9 cellular contexts compared by ENCODE assay signal in genomic region chr17:50533720-50534148, GRCh38. TPM values are rescaled to one million over a fixed set of nuclear protein-coding genes. Genes with fewer than 3 reads are reported as not detected.
DNase-seq lines count a peak whose midpoint lies in the region; ATAC-seq and TF ChIP-seq lines count a peak whose summit lies in the region.
"Had no signal": no experiment of that assay in that cellular context is flagged by ENCODE, and none has a peak within 500 bp of the region (broad histone marks: within the 10 kb centered on the region; RNA-seq: fewer than 3 reads in every experiment).

No MANE protein-coding gene starts in this region.

- no peaks in the 10 kb centered on the region for H3K9me3 Mint-ChIP-seq in activated naive CD8-positive, alpha-beta T cell (ENCODE audit: low read depth)
- no peaks in the 10 kb centered on the region for H3K9me3 Mint-ChIP-seq in activated naive CD8-positive, alpha-beta T cell treated with anti-CD3 and anti-CD28 coated beads, Interleukin-2, amount 50 U/mL, for 24 hours
- no peaks in the 10 kb centered on the region for H3K9me3 Mint-ChIP-seq in brain
- H3K9me3 Mint-ChIP-seq: activated T-helper 2 cell treated with anti-CD3 and anti-CD28 coated beads, Interferon-gamma antibody, Interleukin-2, Interleukin-4, amounts not matched to agents 10 μg/mL and 5 μg/mL and 100 μg/mL, durations not matched to agents 14 hours and 24 hours and 36 hours had no signal

- ATAC-seq in activated naive CD8-positive, alpha-beta T cell treated with anti-CD3 and anti-CD28 coated beads, Interleukin-2, amount 50 U/mL, for 24 hours, result no peak
- no peak for ATAC-seq in HG02840 (IDR thresholded peaks at IDR 0.05; ENCODE audit: low FRiP score, unreplicated experiment)

- peaks cover 28% of the 10 kb centered on the region for H3K4me1 ChIP-seq in vagina

- H3K27me3 ChIP-seq in vagina, result peaks cover 14% of the 10 kb centered on the region

- no peaks in the 10 kb centered on the region for H3K9me3 ChIP-seq in vagina

- no peak for DNase-seq in activated naive CD8-positive, alpha-beta T cell treated with anti-CD3 and anti-CD28 coated beads, Interleukin-2, amount 50 U/mL, for 24 hours
- DNase-seq in left kidney (ENCODE audit: low read depth, low spot score) (peak; percentile 87), vagina (ENCODE audit: extremely low spot score in 2 of 2) (no peak), NCI-H1417 treated with DMSO at 0.1 percent for 48 hours (lab: John Stamatoyannopoulos, UW) (no peak), KG1 (lab: John Stamatoyannopoulos, UW) (no peak)

- H3K4me3 ChIP-seq in vagina, result peak overlapping the region; percentile 36 to 45

- H3K27ac Mint-ChIP-seq in activated naive CD8-positive, alpha-beta T cell, result no peak overlapping the region
- H3K27ac Mint-ChIP-seq in activated naive CD8-positive, alpha-beta T cell treated with anti-CD3 and anti-CD28 coated beads, Interleukin-2, amount 50 U/mL, for 24 hours, result no peak overlapping the region
- peak overlapping the region in 4 of 5 experiments; percentile 28 to 70 (median 57) for H3K27ac Mint-ChIP-seq in brain
- H3K27ac Mint-ChIP-seq: activated T-helper 2 cell treated with anti-CD3 and anti-CD28 coated beads, Interferon-gamma antibody, Interleukin-2, Interleukin-4, amounts not matched to agents 10 μg/mL and 5 μg/mL and 100 μg/mL, durations not matched to agents 14 hours and 24 hours and 36 hours had no signal

- no peak for TF ChIP-seq POLR2A in vagina (IDR thresholded peaks at IDR 0.05)

- peaks cover 23% of the 10 kb centered on the region for H3K4me1 Mint-ChIP-seq in activated naive CD8-positive, alpha-beta T cell (ENCODE audit: low read depth)
- peaks cover 13% of the 10 kb centered on the region for H3K4me1 Mint-ChIP-seq in activated naive CD8-positive, alpha-beta T cell treated with anti-CD3 and anti-CD28 coated beads, Interleukin-2, amount 50 U/mL, for 24 hours
- H3K4me1 Mint-ChIP-seq in brain, result peaks cover 34% of the 10 kb centered on the region

- peaks cover 0 to 9% of the 10 kb centered on the region in 2 donors for H3K36me3 ChIP-seq in vagina

- H3K27ac ChIP-seq in vagina, result peak overlapping the region; percentile 54

- no peak for TF ChIP-seq CTCF in brain (conservative IDR thresholded peaks at IDR 0.05)
- no peak for TF ChIP-seq CTCF in vagina (IDR thresholded peaks at IDR 0.05)

- peaks cover 32% of the 10 kb centered on the region for H3K27me3 Mint-ChIP-seq in activated naive CD8-positive, alpha-beta T cell
- peaks cover 53% of the 10 kb centered on the region for H3K27me3 Mint-ChIP-seq in activated naive CD8-positive, alpha-beta T cell treated with anti-CD3 and anti-CD28 coated beads, Interleukin-2, amount 50 U/mL, for 24 hours
- H3K27me3 Mint-ChIP-seq in brain, result peaks cover 46% of the 10 kb centered on the region

- intact Hi-C loops in vagina (cut with DNase I), result no loop called here

- H3K4me3 Mint-ChIP-seq in activated naive CD8-positive, alpha-beta T cell, result peak overlapping the region; percentile 61
- H3K4me3 Mint-ChIP-seq in activated naive CD8-positive, alpha-beta T cell treated with anti-CD3 and anti-CD28 coated beads, Interleukin-2, amount 50 U/mL, for 24 hours, result no peak overlapping the region
- peak overlapping the region; percentile 21 to 68 (median 52) for H3K4me3 Mint-ChIP-seq in brain

- H3K36me3 Mint-ChIP-seq in activated naive CD8-positive, alpha-beta T cell, result peaks cover 2% of the 10 kb centered on the region
- no peaks in the 10 kb centered on the region for H3K36me3 Mint-ChIP-seq in activated naive CD8-positive, alpha-beta T cell treated with anti-CD3 and anti-CD28 coated beads, Interleukin-2, amount 50 U/mL, for 24 hours (ENCODE audit: low read depth)
- no peaks in the 10 kb centered on the region for H3K36me3 Mint-ChIP-seq in brain

RNA-seq across cellular contexts. Expression of gene EPN3, which starts 1.2 kb away (rescaled TPM):
- polyA plus RNA-seq in brain (ENCODE audit: insufficient read depth, low read depth, low replicate concordance), result 2.1 TPM
- 21.9 TPM for total RNA-seq in vagina
- total RNA-seq: activated T-helper 2 cell treated with anti-CD3 and anti-CD28 coated beads, Interferon-gamma antibody, Interleukin-2, Interleukin-4, amounts not matched to agents 10 μg/mL and 5 μg/mL and 100 μg/mL, durations not matched to agents 14 hours and 24 hours and 36 hours had no signal

RNA-seq across cellular contexts. Expression of gene SPATA20, which starts 13.2 kb away (rescaled TPM):
- polyA plus RNA-seq in brain (ENCODE audit: insufficient read depth, low read depth, low replicate concordance), result 22.1 TPM
- 73.4 TPM for total RNA-seq in vagina

RNA-seq across cellular contexts. Expression of gene MYCBPAP, which starts 25.5 kb away (rescaled TPM):
- polyA plus RNA-seq in brain (ENCODE audit: insufficient read depth, low read depth, low replicate concordance), result 0.61 TPM
- not detected for total RNA-seq in vagina

RNA-seq across cellular contexts. Expression of gene CACNA1G, which starts 26.8 kb away (rescaled TPM):
- polyA plus RNA-seq in brain (ENCODE audit: insufficient read depth, low read depth, low replicate concordance), result 2.0 TPM
- total RNA-seq in vagina, result 4.9 TPM
- total RNA-seq: activated T-helper 2 cell treated with anti-CD3 and anti-CD28 coated beads, Interferon-gamma antibody, Interleukin-2, Interleukin-4, amounts not matched to agents 10 μg/mL and 5 μg/mL and 100 μg/mL, durations not matched to agents 14 hours and 24 hours and 36 hours had no signal

RNA-seq across cellular contexts. Expression of gene RSAD1, which starts 55.1 kb away (rescaled TPM):
- polyA plus RNA-seq in brain (ENCODE audit: insufficient read depth, low read depth, low replicate concordance), result 17.8 TPM
- 37.3 TPM for total RNA-seq in vagina

Comparison
In these comparisons a context has a peak if more than half of its experiments do, and no peak if none do; other contexts are left out.
1. H3K27ac Mint-ChIP-seq: peak in brain (4 of 5); none in activated naive CD8-positive, alpha-beta T cell (single experiment) and activated naive CD8-positive, alpha-beta T cell treated with anti-CD3 and anti-CD28 coated beads, Interleukin-2, amount 50 U/mL, for 24 hours (single experiment).